In the genomic region with DNA sequence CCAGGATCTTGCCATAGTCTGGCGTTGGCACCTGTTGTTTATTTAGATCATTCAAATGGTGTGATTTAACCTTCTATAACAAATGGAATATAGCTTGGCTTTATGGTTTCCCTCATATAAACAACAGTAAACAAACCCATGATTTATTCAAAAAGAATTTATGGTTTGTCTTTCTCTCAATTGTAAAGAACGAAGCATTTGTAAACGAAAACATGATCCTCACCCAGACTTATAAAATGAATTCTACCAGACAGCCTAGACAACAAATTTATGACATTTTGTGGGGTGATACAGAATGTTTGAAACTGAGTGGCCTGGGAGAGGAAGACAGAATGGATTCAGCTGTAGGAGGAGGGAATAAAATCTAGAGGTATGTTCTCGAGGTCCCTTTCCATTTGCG, we compare ENCODE assay signal across 21 cellular contexts.
"Had no signal": no experiment of that assay in that cellular context is flagged by ENCODE, and none has a peak within 500 bp of the region (broad histone marks: within the 10 kb centered on the region; RNA-seq: fewer than 3 reads in every experiment).

No MANE protein-coding gene starts in this region.

- H3K27me3 ChIP-seq: MG63 had no signal

- H3K4me3 ChIP-seq: K562, MG63 had no signal

- DNase-seq: Kasumi-1, MG63, NCI-H1092, NCI-H1105 treated with DMSO at 0.1 percent for 48 hours, NCI-H1417 treated with DMSO at 0.1 percent for 48 hours, NCI-H146, NCI-H1694 treated with DMSO at 0.1 percent for 48 hours, NCI-H1930, NCI-H2081, NCI-H2107, NCI-H2171, NCI-H226, NCI-H446, NCI-H510A, NCI-H524 treated with DMSO at 0.1 percent for 48 hours, NCI-H69, NCI-H774, SHP77 had no signal

- H3K36me3 ChIP-seq: MG63 had no signal

- H3K27ac ChIP-seq: KMS-11, RWPE1 had no signal

- H3K9ac ChIP-seq: KMS-11 had no signal

- H3K9me3 ChIP-seq: MG63 had no signal
